Comparison of ENCODE assay signal across 6 cellular contexts in the genomic region with DNA sequence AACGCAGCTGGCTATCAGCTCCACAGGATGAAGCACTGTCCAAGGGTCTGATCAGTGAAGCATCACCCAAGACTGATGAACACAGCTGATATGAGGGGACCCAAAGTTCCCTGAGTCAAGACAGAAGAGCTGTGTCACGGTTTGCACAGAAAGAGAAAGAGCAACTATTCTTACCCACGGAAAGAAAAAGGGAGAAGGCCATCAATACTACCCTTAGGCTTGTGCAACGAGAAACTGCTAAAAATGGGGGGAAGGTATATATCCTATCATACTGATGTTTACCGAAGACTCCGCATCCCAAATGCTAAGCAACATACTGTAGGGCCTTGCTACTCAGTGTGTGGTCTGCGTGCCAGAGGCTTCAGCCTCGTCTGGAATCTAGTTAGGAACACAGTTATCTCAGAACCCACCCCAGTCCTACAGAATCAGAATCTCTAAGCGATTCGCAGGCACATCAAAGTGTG. TPM values are rescaled to one million over a fixed set of nuclear protein-coding genes. Genes with fewer than 3 reads are reported as not detected.
DNase-seq lines count a peak whose midpoint lies in the region; ATAC-seq, FAIRE-seq and TF ChIP-seq lines count a peak whose summit lies in the region.

No MANE protein-coding gene starts in this region.

- peaks cover 36% of the 10 kb centered on the region for H4K20me1 ChIP-seq in HepG2 (ENCODE audit: insufficient read depth, low read length)

- H3K36me3 Mint-ChIP-seq in activated CD4-positive, alpha-beta memory T cell treated with anti-CD3 and anti-CD28 coated beads for 36 hours: peaks cover 15% of the 10 kb centered on the region

- no peaks in the 10 kb centered on the region for H3K9me3 ChIP-seq in HepG2 (ENCODE audit: low read length)

- H2AFZ ChIP-seq in HepG2 (ENCODE audit: low read length): no peak overlapping the region

- H3K27ac ChIP-seq in HepG2 (ENCODE audit: extremely low read length, insufficient read depth, low read length): peak overlapping the region; percentile 75

- 1% methylated on average over 10 of the region's 10 CpGs for WGBS in HepG2 (ENCODE audit: low lambda C conversion rate)

- H3K27me3 ChIP-seq in HepG2 (ENCODE audit: control insufficient read depth in 1 of 2, insufficient read depth in 2 of 2, low read length in 2 of 2): no peaks in the 10 kb centered on the region; a peak in 1 of 5 replicates

- CTCF ChIA-PET in activated CD4-positive, alpha-beta memory T cell treated with anti-CD3 and anti-CD28 coated beads for 36 hours (lab: Charles Lee): interaction anchor here (0.9 to 1.2 kb wide), 2 partner anchors 11 to 226 kb away, joined by 3 to 4 read pairs; no protein-coding TSS in a partner anchor
- CTCF ChIA-PET in HepG2 (lab: Yijun Ruan, JAX; ENCODE audit: low intra/inter-chr PET ratio, low total read pairs): no interaction called here

- no peak for TF ChIP-seq RAD21 in HepG2 (CRISPR knock-in tag; IDR thresholded peaks at IDR 0.05)

- H3K9ac ChIP-seq in HepG2 (ENCODE audit: insufficient read depth, low read depth, low read length): peak overlapping the region; percentile 97

- BruUV-seq in HepG2 (replicated peaks; lab: Mats Ljungman, UMichigan): no TSS peak

- no peaks in the 10 kb centered on the region for H3K9me3 Mint-ChIP-seq in activated CD4-positive, alpha-beta memory T cell treated with anti-CD3 and anti-CD28 coated beads for 36 hours

- peak; percentile 17 for ATAC-seq in GM18498 (IDR thresholded peaks at IDR 0.05; ENCODE audit: unreplicated experiment)
- ATAC-seq in HepG2: peak; percentile 21
- no peak for ATAC-seq in HG03354 (IDR thresholded peaks at IDR 0.05; ENCODE audit: poor library complexity, severe bottlenecking, unreplicated experiment)

- peak overlapping the region; percentile 90 to 95 (median 91) for H3K4me3 ChIP-seq in HepG2 (replicated peaks in 1 of 3; ENCODE audit: insufficient read depth in 1 of 3, low read depth in 2 of 3, low read length in 3 of 3)

- no peak for TF ChIP-seq POLR2A in HepG2 (IDR thresholded peaks at IDR 0.05; ENCODE audit: insufficient read depth in 1 of 2, low read depth in 2 of 2, low read length in 2 of 2)

- H3K4me2 ChIP-seq in HepG2 (ENCODE audit: low read depth, low read length): peak overlapping the region; percentile 98

- peak overlapping the region; percentile 89 for H3K4me3 Mint-ChIP-seq in activated CD4-positive, alpha-beta memory T cell treated with anti-CD3 and anti-CD28 coated beads for 36 hours

- peak; percentile 31 for DNase-seq in activated CD4-positive, alpha-beta memory T cell treated with anti-CD3 and anti-CD28 coated beads for 36 hours
- DNase-seq in HepG2 (ENCODE audit: low spot score): no peak
- DNase-seq in NK-92 (lab: John Stamatoyannopoulos, UW; ENCODE audit: unreplicated experiment): no peak
- DNase-seq in NCI-H526 treated with DMSO at 0.1 percent for 48 hours (lab: John Stamatoyannopoulos, UW): no peak

- TF ChIP-seq EP300 in HepG2 (IDR thresholded peaks at IDR 0.05; ENCODE audit: low read depth in 2 of 2, low read length in 2 of 2) (no peak), HepG2 (CRISPR knock-in tag; IDR thresholded peaks at IDR 0.05; ENCODE audit: borderline replicate concordance) (no peak)

- peaks cover 41% of the 10 kb centered on the region for H3K4me1 Mint-ChIP-seq in activated CD4-positive, alpha-beta memory T cell treated with anti-CD3 and anti-CD28 coated beads for 36 hours (ENCODE audit: low read depth)

- in situ Hi-C loops in HepG2 (cut with HindIII; ENCODE audit: extremely low pct_ligation_motif_present, low pct_unique_long_range_greater_than_20kb): no loop called here

- intact Hi-C loops in activated CD4-positive, alpha-beta memory T cell treated with anti-CD3 and anti-CD28 coated beads for 36 hours (cut with micrococcal nuclease): loop anchor here (1.0 to 10.0 kb wide), 6 partner anchors 14 to 263 kb away; a partner anchor contains a TSS
- intact Hi-C loops in HepG2 (cut with micrococcal nuclease; ENCODE audit: unreplicated experiment): loop anchor here (2.0 kb wide), 1 partner anchor 36 kb away; no protein-coding TSS in a partner anchor

- TF ChIP-seq CTCF in HepG2 (CRISPR knock-in tag; IDR thresholded peaks at IDR 0.05): no peak

- peaks cover 58% of the 10 kb centered on the region for H3K79me2 ChIP-seq in HepG2 (ENCODE audit: insufficient read depth, low read length)

- FAIRE-seq in HepG2 (lab: Jason Lieb, UNC): no peak

- H3K27me3 Mint-ChIP-seq in activated CD4-positive, alpha-beta memory T cell treated with anti-CD3 and anti-CD28 coated beads for 36 hours: no peaks in the 10 kb centered on the region

- peaks cover 8 to 12% of the 10 kb centered on the region in 2 experiments for H3K36me3 ChIP-seq in HepG2 (replicated peaks in 1 of 2; ENCODE audit: control insufficient read depth in 1 of 2, insufficient read depth in 2 of 2, low read length in 2 of 2)

- H3K27ac Mint-ChIP-seq in activated CD4-positive, alpha-beta memory T cell treated with anti-CD3 and anti-CD28 coated beads for 36 hours: peak overlapping the region; percentile 95

- H3K4me1 ChIP-seq in HepG2 (ENCODE audit: insufficient read depth, low read length): peaks cover 62% of the 10 kb centered on the region

- POLR2A ChIA-PET in activated CD4-positive, alpha-beta memory T cell treated with anti-CD3 and anti-CD28 coated beads for 36 hours (lab: Charles Lee): interaction anchor here (0.6 to 2.0 kb wide), 6 partner anchors 10 to 646 kb away, joined by 3 to 7 read pairs (median 4); a partner anchor contains a TSS
- POLR2A ChIA-PET in HepG2 (lab: Yijun Ruan, JAX): interaction anchor here (0.7 to 6.6 kb wide), 12 partner anchors 9 to 114 kb away, joined by 3 to 81 read pairs (median 4); a partner anchor contains a TSS

RNA-seq across cellular contexts. Expression of a gene that starts 0.7 kb away (rescaled TPM):
- 10 to 100 TPM; 20.8 to 22.8 TPM for total RNA-seq in activated CD4-positive, alpha-beta memory T cell treated with anti-CD3 and anti-CD28 coated beads for 36 hours
- 46.8 and 63.4 TPM in 2 replicates for total RNA-seq in HepG2 (2016; rRNA removed; fragmentation: Illumina TruSeq; extraction: Trizol)
- total RNA-seq in HepG2 (2016; cell fraction: cytosol; rRNA removed; fragmentation: Illumina TruSeq; extraction: Trizol; ENCODE audit: low read depth): 4.3 and 4.6 TPM in 2 replicates
- total RNA-seq in HepG2 (2016; cell fraction: insoluble cytoplasmic fraction; rRNA removed; fragmentation: Illumina TruSeq; extraction: Trizol): 45.4 and 62.9 TPM in 2 replicates
- total RNA-seq in HepG2 (2016; cell fraction: membrane; rRNA removed; fragmentation: Illumina TruSeq; extraction: Trizol): 15.5 and 16.7 TPM in 2 replicates
- 27.9 and 28.4 TPM in 2 replicates for total RNA-seq in HepG2 (2016; cell fraction: nucleus; rRNA removed; fragmentation: Illumina TruSeq; extraction: Trizol)
- polyA plus RNA-seq in HepG2 (2011; rRNA removed): 34.4 and 36.6 TPM in 2 replicates
- polyA plus RNA-seq in HepG2 (2011; cell fraction: cytosol; rRNA removed): 23.0 and 32.0 TPM in 2 replicates
- 12.1 and 17.5 TPM in 2 replicates for polyA plus RNA-seq in HepG2 (2011; cell fraction: nucleus; rRNA removed)
- 23.7 and 26.2 TPM in 2 replicates for polyA plus RNA-seq in HepG2 (2012)
- 2.5 TPM in 2 replicates for polyA plus RNA-seq in HepG2 (2016; cell fraction: cytosol; fragmentation: Illumina TruSeq; extraction: Trizol; ENCODE audit: low read depth)
- polyA plus RNA-seq in HepG2 (2016; cell fraction: insoluble cytoplasmic fraction; fragmentation: Illumina TruSeq; extraction: Trizol; ENCODE audit: low read depth): 55.4 and 56.5 TPM in 2 replicates
- 6.5 and 7.2 TPM in 2 replicates for polyA plus RNA-seq in HepG2 (2016; cell fraction: membrane; fragmentation: Illumina TruSeq; extraction: Trizol; ENCODE audit: low read depth)
- polyA plus RNA-seq in HepG2 (2016; cell fraction: nucleus; fragmentation: Illumina TruSeq; extraction: Trizol; ENCODE audit: insufficient read depth, low read depth): 33.3 and 36.2 TPM in 2 replicates
- 24.9 and 38.7 TPM in 2 replicates for polyA minus RNA-seq in HepG2 (2011; rRNA and poly(A)+ RNA removed; ENCODE audit: low replicate concordance)
- 27.8 and 30.8 TPM in 2 replicates for polyA minus RNA-seq in HepG2 (2011; cell fraction: cytosol; rRNA and poly(A)+ RNA removed)
- 26.4 and 34.6 TPM in 2 replicates for polyA minus RNA-seq in HepG2 (2011; cell fraction: nucleus; rRNA and poly(A)+ RNA removed)

RNA-seq across cellular contexts. Expression of a gene that starts 0.7 kb away (rescaled TPM):
- total RNA-seq in activated CD4-positive, alpha-beta memory T cell treated with anti-CD3 and anti-CD28 coated beads for 36 hours: 1 to 10 TPM; 5.8 to 7.0 TPM
- total RNA-seq in HepG2 (2016; rRNA removed; fragmentation: Illumina TruSeq; extraction: Trizol): 5.4 and 5.6 TPM in 2 replicates
- 1.1 and 1.2 TPM in 2 replicates for total RNA-seq in HepG2 (2016; cell fraction: cytosol; rRNA removed; fragmentation: Illumina TruSeq; extraction: Trizol; ENCODE audit: low read depth)
- 4.7 and 5.2 TPM in 2 replicates for total RNA-seq in HepG2 (2016; cell fraction: insoluble cytoplasmic fraction; rRNA removed; fragmentation: Illumina TruSeq; extraction: Trizol)
- total RNA-seq in HepG2 (2016; cell fraction: membrane; rRNA removed; fragmentation: Illumina TruSeq; extraction: Trizol): 3.0 TPM in 2 replicates
- 3.8 and 4.4 TPM in 2 replicates for total RNA-seq in HepG2 (2016; cell fraction: nucleus; rRNA removed; fragmentation: Illumina TruSeq; extraction: Trizol)
- 4.6 and 5.3 TPM in 2 replicates for polyA plus RNA-seq in HepG2 (2011; rRNA removed)
- polyA plus RNA-seq in HepG2 (2011; cell fraction: cytosol; rRNA removed): 4.0 and 4.4 TPM in 2 replicates
- polyA plus RNA-seq in HepG2 (2011; cell fraction: nucleus; rRNA removed): 6.4 and 7.0 TPM in 2 replicates
- 3.5 and 3.7 TPM in 2 replicates for polyA plus RNA-seq in HepG2 (2012)
- 0.60 and 0.69 TPM in 2 replicates for polyA plus RNA-seq in HepG2 (2016; cell fraction: cytosol; fragmentation: Illumina TruSeq; extraction: Trizol; ENCODE audit: low read depth)
- polyA plus RNA-seq in HepG2 (2016; cell fraction: insoluble cytoplasmic fraction; fragmentation: Illumina TruSeq; extraction: Trizol; ENCODE audit: low read depth): 5.0 and 5.2 TPM in 2 replicates
- polyA plus RNA-seq in HepG2 (2016; cell fraction: membrane; fragmentation: Illumina TruSeq; extraction: Trizol; ENCODE audit: low read depth): 1.2 and 1.6 TPM in 2 replicates
- polyA plus RNA-seq in HepG2 (2016; cell fraction: nucleus; fragmentation: Illumina TruSeq; extraction: Trizol; ENCODE audit: insufficient read depth, low read depth): 5.2 and 5.3 TPM in 2 replicates
- polyA minus RNA-seq in HepG2 (2011; rRNA and poly(A)+ RNA removed; ENCODE audit: low replicate concordance): 2.1 and 16.1 TPM in 2 replicates
- polyA minus RNA-seq in HepG2 (2011; cell fraction: cytosol; rRNA and poly(A)+ RNA removed): 4.9 and 5.5 TPM in 2 replicates
- 5.0 and 6.8 TPM in 2 replicates for polyA minus RNA-seq in HepG2 (2011; cell fraction: nucleus; rRNA and poly(A)+ RNA removed)

RNA-seq across cellular contexts. Expression of a gene that starts 14.3 kb away (rescaled TPM):
- 1 to 10 TPM; 1.4 to 1.5 TPM for total RNA-seq in activated CD4-positive, alpha-beta memory T cell treated with anti-CD3 and anti-CD28 coated beads for 36 hours
- 7.4 and 10.1 TPM in 2 replicates for total RNA-seq in HepG2 (2016; rRNA removed; fragmentation: Illumina TruSeq; extraction: Trizol)
- 1.6 and 1.9 TPM in 2 replicates for total RNA-seq in HepG2 (2016; cell fraction: cytosol; rRNA removed; fragmentation: Illumina TruSeq; extraction: Trizol; ENCODE audit: low read depth)
- 7.6 and 10.2 TPM in 2 replicates for total RNA-seq in HepG2 (2016; cell fraction: insoluble cytoplasmic fraction; rRNA removed; fragmentation: Illumina TruSeq; extraction: Trizol)
- total RNA-seq in HepG2 (2016; cell fraction: membrane; rRNA removed; fragmentation: Illumina TruSeq; extraction: Trizol): 5.4 and 6.1 TPM in 2 replicates
- 7.0 and 8.3 TPM in 2 replicates for total RNA-seq in HepG2 (2016; cell fraction: nucleus; rRNA removed; fragmentation: Illumina TruSeq; extraction: Trizol)
- polyA plus RNA-seq in HepG2 (2011; rRNA removed): 31.3 and 49.2 TPM in 2 replicates
- 33.5 and 37.7 TPM in 2 replicates for polyA plus RNA-seq in HepG2 (2011; cell fraction: cytosol; rRNA removed)
- 96.7 and 99.2 TPM in 2 replicates for polyA plus RNA-seq in HepG2 (2011; cell fraction: nucleus; rRNA removed)
- polyA plus RNA-seq in HepG2 (2012): 15.6 and 27.0 TPM in 2 replicates
- polyA plus RNA-seq in HepG2 (2016; cell fraction: cytosol; fragmentation: Illumina TruSeq; extraction: Trizol; ENCODE audit: low read depth): 1.5 TPM in 2 replicates
- 10.0 and 11.9 TPM in 2 replicates for polyA plus RNA-seq in HepG2 (2016; cell fraction: insoluble cytoplasmic fraction; fragmentation: Illumina TruSeq; extraction: Trizol; ENCODE audit: low read depth)
- 5.0 and 5.4 TPM in 2 replicates for polyA plus RNA-seq in HepG2 (2016; cell fraction: membrane; fragmentation: Illumina TruSeq; extraction: Trizol; ENCODE audit: low read depth)
- polyA plus RNA-seq in HepG2 (2016; cell fraction: nucleus; fragmentation: Illumina TruSeq; extraction: Trizol; ENCODE audit: insufficient read depth, low read depth): 19.6 and 21.4 TPM in 2 replicates
- 1.3 and 64.0 TPM in 2 replicates for polyA minus RNA-seq in HepG2 (2011; rRNA and poly(A)+ RNA removed; ENCODE audit: low replicate concordance)
- polyA minus RNA-seq in HepG2 (2011; cell fraction: cytosol; rRNA and poly(A)+ RNA removed): 19.8 and 26.7 TPM in 2 replicates
- polyA minus RNA-seq in HepG2 (2011; cell fraction: nucleus; rRNA and poly(A)+ RNA removed): 14.9 and 19.3 TPM in 2 replicates

RNA-seq across cellular contexts. Expression of a gene that starts 45.5 kb away (rescaled TPM):
- total RNA-seq in activated CD4-positive, alpha-beta memory T cell treated with anti-CD3 and anti-CD28 coated beads for 36 hours: 10 to 100 TPM; 72.1 to 76.8 TPM
- 75.4 and 149 TPM in 2 replicates for total RNA-seq in HepG2 (2016; rRNA removed; fragmentation: Illumina TruSeq; extraction: Trizol)
- 59.4 and 65.6 TPM in 2 replicates for total RNA-seq in HepG2 (2016; cell fraction: cytosol; rRNA removed; fragmentation: Illumina TruSeq; extraction: Trizol; ENCODE audit: low read depth)
- 69.3 and 161 TPM in 2 replicates for total RNA-seq in HepG2 (2016; cell fraction: insoluble cytoplasmic fraction; rRNA removed; fragmentation: Illumina TruSeq; extraction: Trizol)
- total RNA-seq in HepG2 (2016; cell fraction: membrane; rRNA removed; fragmentation: Illumina TruSeq; extraction: Trizol): 57.6 and 58.7 TPM in 2 replicates
- 105 and 136 TPM in 2 replicates for total RNA-seq in HepG2 (2016; cell fraction: nucleus; rRNA removed; fragmentation: Illumina TruSeq; extraction: Trizol)
- polyA plus RNA-seq in HepG2 (2011; rRNA removed): 96.7 and 116 TPM in 2 replicates
- polyA plus RNA-seq in HepG2 (2011; cell fraction: cytosol; rRNA removed): 133 and 142 TPM in 2 replicates
- polyA plus RNA-seq in HepG2 (2011; cell fraction: nucleus; rRNA removed): 122 and 134 TPM in 2 replicates
- polyA plus RNA-seq in HepG2 (2012): 104 and 147 TPM in 2 replicates
- 51.1 and 51.9 TPM in 2 replicates for polyA plus RNA-seq in HepG2 (2016; cell fraction: cytosol; fragmentation: Illumina TruSeq; extraction: Trizol; ENCODE audit: low read depth)
- 80.6 and 85.9 TPM in 2 replicates for polyA plus RNA-seq in HepG2 (2016; cell fraction: insoluble cytoplasmic fraction; fragmentation: Illumina TruSeq; extraction: Trizol; ENCODE audit: low read depth)
- polyA plus RNA-seq in HepG2 (2016; cell fraction: membrane; fragmentation: Illumina TruSeq; extraction: Trizol; ENCODE audit: low read depth): 52.8 and 53.4 TPM in 2 replicates
- polyA plus RNA-seq in HepG2 (2016; cell fraction: nucleus; fragmentation: Illumina TruSeq; extraction: Trizol; ENCODE audit: insufficient read depth, low read depth): 240 and 250 TPM in 2 replicates
- 19.0 and 51.1 TPM in 2 replicates for polyA minus RNA-seq in HepG2 (2011; rRNA and poly(A)+ RNA removed; ENCODE audit: low replicate concordance)
- polyA minus RNA-seq in HepG2 (2011; cell fraction: cytosol; rRNA and poly(A)+ RNA removed): 40.1 and 44.2 TPM in 2 replicates
- 48.9 and 52.6 TPM in 2 replicates for polyA minus RNA-seq in HepG2 (2011; cell fraction: nucleus; rRNA and poly(A)+ RNA removed)

RNA-seq across cellular contexts. Expression of a gene that starts 50.3 kb away (rescaled TPM):
- 10 to 100 TPM; 54.0 to 56.2 TPM for total RNA-seq in activated CD4-positive, alpha-beta memory T cell treated with anti-CD3 and anti-CD28 coated beads for 36 hours
- 101 and 103 TPM in 2 replicates for total RNA-seq in HepG2 (2016; rRNA removed; fragmentation: Illumina TruSeq; extraction: Trizol)
- 30.5 and 31.5 TPM in 2 replicates for total RNA-seq in HepG2 (2016; cell fraction: cytosol; rRNA removed; fragmentation: Illumina TruSeq; extraction: Trizol; ENCODE audit: low read depth)
- 108 TPM in 2 replicates for total RNA-seq in HepG2 (2016; cell fraction: insoluble cytoplasmic fraction; rRNA removed; fragmentation: Illumina TruSeq; extraction: Trizol)
- 45.6 and 53.1 TPM in 2 replicates for total RNA-seq in HepG2 (2016; cell fraction: membrane; rRNA removed; fragmentation: Illumina TruSeq; extraction: Trizol)
- 51.5 and 65.6 TPM in 2 replicates for total RNA-seq in HepG2 (2016; cell fraction: nucleus; rRNA removed; fragmentation: Illumina TruSeq; extraction: Trizol)
- 60.1 and 73.4 TPM in 2 replicates for polyA plus RNA-seq in HepG2 (2011; rRNA removed)
- polyA plus RNA-seq in HepG2 (2011; cell fraction: cytosol; rRNA removed): 53.2 and 73.4 TPM in 2 replicates
- polyA plus RNA-seq in HepG2 (2011; cell fraction: nucleus; rRNA removed): 110 and 129 TPM in 2 replicates
- 55.6 and 63.4 TPM in 2 replicates for polyA plus RNA-seq in HepG2 (2012)
- 27.3 and 27.6 TPM in 2 replicates for polyA plus RNA-seq in HepG2 (2016; cell fraction: cytosol; fragmentation: Illumina TruSeq; extraction: Trizol; ENCODE audit: low read depth)
- polyA plus RNA-seq in HepG2 (2016; cell fraction: insoluble cytoplasmic fraction; fragmentation: Illumina TruSeq; extraction: Trizol; ENCODE audit: low read depth): 106 and 109 TPM in 2 replicates
- polyA plus RNA-seq in HepG2 (2016; cell fraction: membrane; fragmentation: Illumina TruSeq; extraction: Trizol; ENCODE audit: low read depth): 28.9 and 33.4 TPM in 2 replicates
- polyA plus RNA-seq in HepG2 (2016; cell fraction: nucleus; fragmentation: Illumina TruSeq; extraction: Trizol; ENCODE audit: insufficient read depth, low read depth): 144 and 151 TPM in 2 replicates
- 24.1 and 25.5 TPM in 2 replicates for polyA minus RNA-seq in HepG2 (2011; rRNA and poly(A)+ RNA removed; ENCODE audit: low replicate concordance)
- polyA minus RNA-seq in HepG2 (2011; cell fraction: cytosol; rRNA and poly(A)+ RNA removed): 15.4 and 25.9 TPM in 2 replicates
- polyA minus RNA-seq in HepG2 (2011; cell fraction: nucleus; rRNA and poly(A)+ RNA removed): 23.0 and 28.2 TPM in 2 replicates
